Comparison of ENCODE assay signal across 23 cellular contexts in genomic region chr4:180377741-180378140, GRCh38.
"Had no signal": no experiment of that assay in that cellular context is flagged by ENCODE, and none has a peak within 500 bp of the region (broad histone marks: within the 10 kb centered on the region; RNA-seq: fewer than 3 reads in every experiment).

No MANE protein-coding gene starts in this region.

- H3K4me3 ChIP-seq: esophagus muscularis mucosa, spleen, tibial nerve had no signal

- FAIRE-seq: keratinocyte had no signal

- ATAC-seq: activated naive CD8-positive, alpha-beta T cell treated with anti-CD3 and anti-CD28 coated beads, Interleukin-2, amount 50 U/mL, for 24 hours; activated T-cell treated with anti-CD3 and anti-CD28 coated beads, Interleukin-2, amount 50 U/mL, for 4 hours; left cardiac atrium; left ventricle myocardium superior; right cardiac atrium had no signal

- DNase-seq: activated CD4-positive, alpha-beta memory T cell treated with anti-CD3 and anti-CD28 coated beads for 36 hours; activated CD4-positive, alpha-beta T cell treated with anti-CD3 and anti-CD28 coated beads, Interleukin-2, amount 10 ng/mL, durations not matched to agents 24 days and 14 days; activated CD4-positive, CD25-positive, alpha-beta regulatory T cell treated with anti-CD3 and anti-CD28 coated beads, Interleukin-2, amount 50 U/mL, for 72 hours; activated CD8-positive, alpha-beta memory T cell treated with anti-CD3 and anti-CD28 coated beads, Interleukin-2, amount 50 U/mL, for 4 hours; activated naive CD8-positive, alpha-beta T cell treated with anti-CD3 and anti-CD28 coated beads, Interleukin-2, amount 50 U/mL, for 24 hours; activated T-cell treated with anti-CD3 and anti-CD28 coated beads, Interleukin-2, amount 50 U/mL, for 4 hours; anterior cingulate cortex; dermis blood vessel endothelial cell; effector CD4-positive, alpha-beta T cell; foreskin fibroblast; head of caudate nucleus; hippocampal formation; left cardiac atrium; left ventricle myocardium superior; posterior cingulate gyrus; right cardiac atrium; spleen; stimulated activated CD4-positive, alpha-beta T cell treated with anti-CD3 and anti-CD28 coated beads, Interleukin-2, amount 100 ng/mL, for 48 hours; stimulated activated naive CD4-positive, alpha-beta T cell treated with Interleukin-2 at 50 U/mL for 16 hours; T-helper 2 cell had no signal
